In genomic region chr14:65234752-65235361, GRCh38 we compare ENCODE assay signal across 2 cellular contexts.
A peak's percentile ranks its signal among the peaks of the same experiment; 100 is the strongest.
TF ChIP-seq lines count a peak whose summit lies in the region.

No MANE protein-coding gene starts in this region.

TF ChIP-seq in IMR-90, 13 proteins besides CTCF, POLR2A, EP300 and RAD21:
- no peak for TF ChIP-seq CHD1 (IDR thresholded peaks at IDR 0.05; ENCODE audit: low read depth, low read length)
- TF ChIP-seq CEBPB (IDR thresholded peaks at IDR 0.05; ENCODE audit: low read depth, low read length), result peak; percentile 30; the same call in 1 of the 2 replicates
TF ChIP-seq in IMR-90: peak in this region for 1.

TF ChIP-seq in H1, 55 proteins besides CTCF, POLR2A, EP300 and RAD21:
- TF ChIP-seq RFX5 (IDR thresholded peaks at IDR 0.05; ENCODE audit: borderline replicate concordance, low read depth, low read length) (no peak), SP2 (IDR thresholded peaks at IDR 0.05; ENCODE audit: low read length) (no peak), TEAD4 (IDR thresholded peaks at IDR 0.05; ENCODE audit: low read depth, low read length) (no peak), HDAC6 (IDR thresholded peaks at IDR 0.05; ENCODE audit: low read depth, low read length) (no peak), FOSL1 (IDR thresholded peaks at IDR 0.05; ENCODE audit: insufficient read depth, low read depth, low read length) (no peak), KDM1A (IDR thresholded peaks at IDR 0.05; ENCODE audit: borderline replicate concordance, low read length) (no peak), SUZ12 (IDR thresholded peaks at IDR 0.05; ENCODE audit: low read length) (no peak), CBX5 (IDR thresholded peaks at IDR 0.05; ENCODE audit: low read depth, low read length) (no peak), NANOG (IDR thresholded peaks at IDR 0.05; ENCODE audit: insufficient read depth, low read depth, low read length, poor library complexity, severe bottlenecking) (no peak), ATF2 (IDR thresholded peaks at IDR 0.05; ENCODE audit: low read length) (no peak), POLR2AphosphoS5 (IDR thresholded peaks at IDR 0.05; ENCODE audit: low read depth, low read length) (no peak), CHD2 (IDR thresholded peaks at IDR 0.05; ENCODE audit: low read length) (no peak), GABPA (IDR thresholded peaks at IDR 0.05; ENCODE audit: borderline replicate concordance, insufficient read depth, low read length) (no peak), ZNF274 (IDR thresholded peaks at IDR 0.05; ENCODE audit: borderline replicate concordance, extremely low read depth, low read length) (no peak), BCL11A (IDR thresholded peaks at IDR 0.05; ENCODE audit: low read depth in 2 of 2, low read length in 2 of 2) (no peak), TAF7 (optimal IDR thresholded peaks at IDR 0.05; ENCODE audit: borderline replicate concordance, low read depth, low read length) (no peak), SIX5 (IDR thresholded peaks at IDR 0.05; ENCODE audit: low read depth, low read length) (no peak), YY1 (IDR thresholded peaks at IDR 0.05; ENCODE audit: low read depth, low read length) (no peak), ATF3 (IDR thresholded peaks at IDR 0.05; ENCODE audit: insufficient read depth, low read depth, low read length) (no peak), RBBP5 (IDR thresholded peaks at IDR 0.05; ENCODE audit: borderline replicate concordance, low read depth, low read length) (no peak)
